Comparison of ENCODE assay signal across 9 cellular contexts in genomic region chr10:22335204-22335956, GRCh38. TPM values are rescaled to one million over a fixed set of nuclear protein-coding genes. Genes with fewer than 3 reads are reported as not detected.
DNase-seq lines count a peak whose midpoint lies in the region; ATAC-seq and TF ChIP-seq lines count a peak whose summit lies in the region.
"Had no signal": no experiment of that assay in that cellular context is flagged by ENCODE, and none has a peak within 500 bp of the region (broad histone marks: within the 10 kb centered on the region; RNA-seq: fewer than 3 reads in every experiment).

No MANE protein-coding gene starts in this region.

- no peak overlapping the region for H2BK120ac ChIP-seq in mesenchymal stem cell (ENCODE audit: low read depth, low read length)

- peak overlapping the region; percentile 55 for H3K4me3 ChIP-seq in GM12864 (ENCODE audit: low read depth, low read length)
- peak overlapping the region; percentile 57 for H3K4me3 ChIP-seq in effector memory CD4-positive, alpha-beta T cell (ENCODE audit: insufficient read depth, low read depth, low read length, poor library complexity, severe bottlenecking)
- peak overlapping the region; percentile 10 to 76 for H3K4me3 ChIP-seq in mesenchymal stem cell (ENCODE audit: insufficient read depth in 1 of 2, low read depth in 1 of 2, low read length in 2 of 2)
- no peak overlapping the region for H3K4me3 ChIP-seq in HAP-1

- H3K27ac ChIP-seq in effector memory CD4-positive, alpha-beta T cell (ENCODE audit: insufficient read depth, low read length, poor library complexity, severe bottlenecking): peak overlapping the region; percentile 11
- H3K27ac ChIP-seq in mesenchymal stem cell (ENCODE audit: low read length, poor library complexity, severe bottlenecking): no peak overlapping the region

- H2BK15ac ChIP-seq in mesenchymal stem cell (ENCODE audit: low read depth, poor library complexity, severe bottlenecking): peak overlapping the region; percentile 60

- peaks cover 60% of the 10 kb centered on the region for H3K4me1 Mint-ChIP-seq in activated CD4-positive, alpha-beta T cell treated with anti-CD3 and anti-CD28 coated beads, Interleukin-2, amount 10 ng/mL, durations not matched to agents 7 days and 5 days
- peaks cover 44% of the 10 kb centered on the region for H3K4me1 Mint-ChIP-seq in stimulated activated naive CD8-positive, alpha-beta T cell treated with anti-CD3 and anti-CD28 coated beads, Interleukin-15, amount 100 ng/mL, for 72 hours

- in situ Hi-C loops in HAP-1 (cut with MboI; ENCODE audit: low sequenced_read_pairs): no loop called here

- peak overlapping the region; percentile 85 for H3K27ac Mint-ChIP-seq in activated CD4-positive, alpha-beta T cell treated with anti-CD3 and anti-CD28 coated beads, Interleukin-2, amount 10 ng/mL, durations not matched to agents 7 days and 5 days
- peak overlapping the region; percentile 93 to 95 for H3K27ac Mint-ChIP-seq in stimulated activated naive CD8-positive, alpha-beta T cell treated with anti-CD3 and anti-CD28 coated beads, Interleukin-15, amount 100 ng/mL, for 72 hours

- H3K9me3 ChIP-seq in effector memory CD4-positive, alpha-beta T cell (ENCODE audit: control insufficient read depth, low read length): no peaks in the 10 kb centered on the region
- H3K9me3 ChIP-seq in mesenchymal stem cell (ENCODE audit: control insufficient read depth, low read length): no peaks in the 10 kb centered on the region
- H3K9me3 ChIP-seq in HAP-1: no peaks in the 10 kb centered on the region

- H3K4me2 ChIP-seq in mesenchymal stem cell (ENCODE audit: low read length, poor library complexity, severe bottlenecking): peak overlapping the region; percentile 51

- no peaks in the 10 kb centered on the region for H3K79me1 ChIP-seq in mesenchymal stem cell (replicated peaks; ENCODE audit: low read length, poor library complexity, severe bottlenecking)

- H4K91ac ChIP-seq in mesenchymal stem cell (ENCODE audit: low read length): no peak overlapping the region

- peak overlapping the region in 1 of 2 experiments; percentile 58 for H2BK12ac ChIP-seq in mesenchymal stem cell (ENCODE audit: low read length in 2 of 2)

- peak overlapping the region in 1 of 2 experiments; percentile 91 for H3K23ac ChIP-seq in mesenchymal stem cell (ENCODE audit: low read length in 2 of 2)

- H3K27me3 ChIP-seq in effector memory CD4-positive, alpha-beta T cell (replicated peaks; ENCODE audit: control insufficient read depth, insufficient read depth, low read length, poor library complexity, severe bottlenecking): peaks cover 47% of the 10 kb centered on the region
- H3K27me3 ChIP-seq in mesenchymal stem cell (ENCODE audit: control insufficient read depth in 1 of 2, insufficient read depth in 1 of 2, low read length in 2 of 2) (peaks cover 60 to 63% of the 10 kb centered on the region in 2 experiments), HAP-1 (ENCODE audit: low read depth) (peaks cover 29% of the 10 kb centered on the region)

- peak; percentile 34 for ATAC-seq in HG02884 (IDR thresholded peaks at IDR 0.05; ENCODE audit: unreplicated experiment)
- peak; percentile 80 for ATAC-seq in stimulated activated naive CD8-positive, alpha-beta T cell treated with anti-CD3 and anti-CD28 coated beads, Interleukin-15, amount 100 ng/mL, for 72 hours

- under 1% methylated on average over 71 of the region's 71 CpGs for WGBS in mesenchymal stem cell

- no peak overlapping the region for H2AK5ac ChIP-seq in mesenchymal stem cell (ENCODE audit: low read length, severe bottlenecking)

- H3K36me3 ChIP-seq in effector memory CD4-positive, alpha-beta T cell (ENCODE audit: control insufficient read depth, insufficient read depth, low read length): no peaks in the 10 kb centered on the region
- H3K36me3 ChIP-seq in mesenchymal stem cell (ENCODE audit: control insufficient read depth in 1 of 2, insufficient read depth in 2 of 2, low read depth in 1 of 2, low read length in 2 of 2): no peaks in the 10 kb centered on the region
- no peaks in the 10 kb centered on the region for H3K36me3 ChIP-seq in HAP-1 (replicated peaks)

- peak overlapping the region; percentile 60 for H2AFZ ChIP-seq in mesenchymal stem cell (ENCODE audit: low read depth, low read length)

- TF ChIP-seq CTCF in GM12864 (IDR thresholded peaks at IDR 0.05; ENCODE audit: low read depth, low read length, missing control alignments): peak; percentile 22

- peak overlapping the region; percentile 69 for H3K4me3 Mint-ChIP-seq in activated CD4-positive, alpha-beta T cell treated with anti-CD3 and anti-CD28 coated beads, Interleukin-2, amount 10 ng/mL, durations not matched to agents 7 days and 5 days
- peak overlapping the region; percentile 86 to 91 for H3K4me3 Mint-ChIP-seq in stimulated activated naive CD8-positive, alpha-beta T cell treated with anti-CD3 and anti-CD28 coated beads, Interleukin-15, amount 100 ng/mL, for 72 hours

- POLR2A ChIA-PET in activated CD4-positive, alpha-beta T cell treated with anti-CD3 and anti-CD28 coated beads, Interleukin-2, amount 10 ng/mL, durations not matched to agents 7 days and 5 days (lab: Charles Lee): no interaction called here

- peaks cover 45% of the 10 kb centered on the region for H3K4me1 ChIP-seq in effector memory CD4-positive, alpha-beta T cell (ENCODE audit: control insufficient read depth, insufficient read depth, low read length, poor library complexity, severe bottlenecking)
- peaks cover 24% of the 10 kb centered on the region for H3K4me1 ChIP-seq in mesenchymal stem cell (ENCODE audit: control insufficient read depth, insufficient read depth, low read depth, low read length)
- H3K4me1 ChIP-seq in HAP-1: peaks cover 19% of the 10 kb centered on the region

- H3K36me3 Mint-ChIP-seq in activated CD4-positive, alpha-beta T cell treated with anti-CD3 and anti-CD28 coated beads, Interleukin-2, amount 10 ng/mL, durations not matched to agents 7 days and 5 days (ENCODE audit: low read depth): peaks cover 11% of the 10 kb centered on the region

- H3K18ac ChIP-seq in mesenchymal stem cell (ENCODE audit: low read depth in 1 of 2, low read length in 2 of 2): peak overlapping the region; percentile 47 to 58

- peak overlapping the region; percentile 8 for H4K8ac ChIP-seq in mesenchymal stem cell (ENCODE audit: low read length)

- H3K9me3 Mint-ChIP-seq in activated CD4-positive, alpha-beta T cell treated with anti-CD3 and anti-CD28 coated beads, Interleukin-2, amount 10 ng/mL, durations not matched to agents 7 days and 5 days: peaks cover 3% of the 10 kb centered on the region
- peaks cover 5 to 8% of the 10 kb centered on the region in 2 donors for H3K9me3 Mint-ChIP-seq in stimulated activated naive CD8-positive, alpha-beta T cell treated with anti-CD3 and anti-CD28 coated beads, Interleukin-15, amount 100 ng/mL, for 72 hours

- CTCF ChIA-PET in activated CD4-positive, alpha-beta T cell treated with anti-CD3 and anti-CD28 coated beads, Interleukin-2, amount 10 ng/mL, durations not matched to agents 7 days and 5 days (lab: Charles Lee): interaction anchor here (0.9 kb wide), 1 partner anchor 9 kb away, joined by 3 read pairs; no protein-coding TSS in a partner anchor

- no peak overlapping the region for H3K4ac ChIP-seq in mesenchymal stem cell (ENCODE audit: low read depth in 1 of 2, low read length in 2 of 2)

- DNase-seq in GM12864 (ENCODE audit: low read depth) (no peak), mesenchymal stem cell (peak; percentile 74), HAP-1 (ENCODE audit: low spot score in 2 of 2) (no peak), NCI-H2029 treated with DMSO at 0.1 percent for 48 hours (lab: John Stamatoyannopoulos, UW) (no peak)
- peak; percentile 69 for DNase-seq in activated CD4-positive, alpha-beta T cell treated with anti-CD3 and anti-CD28 coated beads, Interleukin-2, amount 10 ng/mL, durations not matched to agents 7 days and 5 days
- peak; percentile 60 to 67 (median 62) for DNase-seq in effector memory CD4-positive, alpha-beta T cell
- peak; percentile 68 to 79 for DNase-seq in stimulated activated naive CD8-positive, alpha-beta T cell treated with anti-CD3 and anti-CD28 coated beads, Interleukin-15, amount 100 ng/mL, for 72 hours

- H2BK5ac ChIP-seq in mesenchymal stem cell (ENCODE audit: low read depth, low read length, poor library complexity, severe bottlenecking): no peak overlapping the region

- peak overlapping the region; percentile 82 for H3K9ac ChIP-seq in mesenchymal stem cell (ENCODE audit: low read length)

- H3K14ac ChIP-seq in mesenchymal stem cell (ENCODE audit: low read length in 2 of 2): no peak overlapping the region

- peaks cover 53% of the 10 kb centered on the region for H3K27me3 Mint-ChIP-seq in activated CD4-positive, alpha-beta T cell treated with anti-CD3 and anti-CD28 coated beads, Interleukin-2, amount 10 ng/mL, durations not matched to agents 7 days and 5 days
- peaks cover 67% of the 10 kb centered on the region for H3K27me3 Mint-ChIP-seq in stimulated activated naive CD8-positive, alpha-beta T cell treated with anti-CD3 and anti-CD28 coated beads, Interleukin-15, amount 100 ng/mL, for 72 hours

RNA-seq across cellular contexts. Expression of gene SPAG6, which starts 9.9 kb away (rescaled TPM):
- total RNA-seq in activated CD4-positive, alpha-beta T cell treated with anti-CD3 and anti-CD28 coated beads, Interleukin-2, amount 10 ng/mL, durations not matched to agents 7 days and 5 days: under 1 TPM; 0.57 to 0.75 TPM
- polyA plus RNA-seq in mesenchymal stem cell (2013, experiment 1 of 2): not detected
- polyA plus RNA-seq in mesenchymal stem cell (2013, experiment 2 of 2): not detected
- total RNA-seq: RPMI7951 had no signal

RNA-seq across cellular contexts. Expression of gene BMI1, which starts 14.5 kb away (rescaled TPM):
- total RNA-seq in activated CD4-positive, alpha-beta T cell treated with anti-CD3 and anti-CD28 coated beads, Interleukin-2, amount 10 ng/mL, durations not matched to agents 7 days and 5 days: 10 to 100 TPM; 29.5 to 30.3 TPM
- 9.3 TPM for polyA plus RNA-seq in mesenchymal stem cell (2013, experiment 1 of 2)
- 9.1 TPM for polyA plus RNA-seq in mesenchymal stem cell (2013, experiment 2 of 2)

RNA-seq across cellular contexts. Expression of gene COMMD3, which starts 19.2 kb away (rescaled TPM):
- 10 to 100 TPM; 58.9 to 68.8 TPM for total RNA-seq in activated CD4-positive, alpha-beta T cell treated with anti-CD3 and anti-CD28 coated beads, Interleukin-2, amount 10 ng/mL, durations not matched to agents 7 days and 5 days
- 46.7 TPM for polyA plus RNA-seq in mesenchymal stem cell (2013, experiment 1 of 2)
- 49.3 TPM for polyA plus RNA-seq in mesenchymal stem cell (2013, experiment 2 of 2)

Comparison
In these comparisons a context has a peak if more than half of its experiments do, and no peak if none do; other contexts are left out.
1. DNase-seq: peak in activated CD4-positive, alpha-beta T cell treated with anti-CD3 and anti-CD28 coated beads, Interleukin-2, amount 10 ng/mL, durations not matched to agents 7 days and 5 days (single experiment), effector memory CD4-positive, alpha-beta T cell (3 of 3), mesenchymal stem cell (single experiment) and stimulated activated naive CD8-positive, alpha-beta T cell treated with anti-CD3 and anti-CD28 coated beads, Interleukin-15, amount 100 ng/mL, for 72 hours (2 of 2); none in GM12864 (single experiment), HAP-1 (0 of 2) and NCI-H2029 treated with DMSO at 0.1 percent for 48 hours (single experiment).